In the genomic region with DNA sequence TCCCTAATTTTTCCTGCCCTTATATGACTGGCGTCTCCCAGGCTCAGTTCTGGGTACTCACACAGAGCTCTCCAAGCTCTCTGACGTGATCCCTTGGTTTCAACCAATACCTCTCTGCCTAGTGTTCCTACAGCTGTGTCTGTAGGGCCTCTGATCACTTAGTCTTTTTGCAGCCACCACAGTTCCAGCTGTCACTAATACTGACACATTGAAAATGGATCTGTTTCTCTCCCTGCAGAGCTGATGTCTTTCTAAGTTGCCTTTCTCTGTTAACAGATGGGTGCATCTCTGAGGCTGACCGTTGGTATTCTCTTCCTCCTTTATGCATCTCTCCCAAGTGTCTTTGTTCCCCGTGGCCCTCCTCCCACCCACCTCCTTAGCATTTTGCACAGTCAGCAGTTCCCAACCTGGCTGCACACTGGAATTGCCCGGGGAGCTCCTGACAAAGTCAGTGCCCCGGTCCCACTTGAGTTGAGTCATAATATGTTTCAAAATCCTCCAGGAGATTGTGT, we compare ENCODE assay signal across 8 cellular contexts.
DNase-seq lines count a peak whose midpoint lies in the region; ATAC-seq and TF ChIP-seq lines count a peak whose summit lies in the region.

No MANE protein-coding gene starts in this region.

- no peaks in the 10 kb centered on the region for H3K27me3 Mint-ChIP-seq in T-helper 2 cell treated with Interferon-gamma antibody and Interleukin-4, amounts not matched to agents 5 μg/mL and 100 μg/mL, for 36 hours (ENCODE audit: low read depth)
- no peaks in the 10 kb centered on the region for H3K27me3 Mint-ChIP-seq in activated naive CD4-positive, alpha-beta T cell treated with anti-CD3 and anti-CD28 coated beads for 36 hours (ENCODE audit: low read depth)

- peak; percentile 44 for ATAC-seq in GM21390 (IDR thresholded peaks at IDR 0.05; ENCODE audit: unreplicated experiment)

- H3K9me3 Mint-ChIP-seq in T-helper 2 cell treated with Interferon-gamma antibody and Interleukin-4, amounts not matched to agents 5 μg/mL and 100 μg/mL, for 36 hours: no peaks in the 10 kb centered on the region
- H3K9me3 Mint-ChIP-seq in activated naive CD4-positive, alpha-beta T cell treated with anti-CD3 and anti-CD28 coated beads for 36 hours: no peaks in the 10 kb centered on the region

- no peak overlapping the region for H3K4me3 Mint-ChIP-seq in T-helper 2 cell treated with Interferon-gamma antibody and Interleukin-4, amounts not matched to agents 5 μg/mL and 100 μg/mL, for 36 hours
- H3K4me3 Mint-ChIP-seq in activated naive CD4-positive, alpha-beta T cell treated with anti-CD3 and anti-CD28 coated beads for 36 hours: no peak overlapping the region

- H3K4me1 Mint-ChIP-seq in T-helper 2 cell treated with Interferon-gamma antibody and Interleukin-4, amounts not matched to agents 5 μg/mL and 100 μg/mL, for 36 hours (ENCODE audit: low read depth): peaks cover 26% of the 10 kb centered on the region
- H3K4me1 Mint-ChIP-seq in activated naive CD4-positive, alpha-beta T cell treated with anti-CD3 and anti-CD28 coated beads for 36 hours (ENCODE audit: low read depth): peaks cover 57% of the 10 kb centered on the region

- peak; percentile 92 for DNase-seq in LHCN-M2 (ENCODE audit: low read depth)
- DNase-seq in epithelial cell of esophagus (ENCODE audit: low read depth): peak; percentile 82
- DNase-seq in putamen (ENCODE audit: low spot score): peak; percentile 21
- no peak for DNase-seq in SIG-M5 (lab: John Stamatoyannopoulos, UW)
- no peak for DNase-seq in activated CD4-positive, alpha-beta T cell treated with anti-CD3 and anti-CD28 coated beads for 1 hour
- DNase-seq in T-helper 2 cell treated with Interferon-gamma antibody and Interleukin-4, amounts not matched to agents 5 μg/mL and 100 μg/mL, for 36 hours (ENCODE audit: low spot score): no peak
- DNase-seq in activated naive CD4-positive, alpha-beta T cell treated with anti-CD3 and anti-CD28 coated beads for 36 hours: no peak

- intact Hi-C loops in activated naive CD4-positive, alpha-beta T cell treated with anti-CD3 and anti-CD28 coated beads for 36 hours (cut with micrococcal nuclease): no loop called here

- peaks cover 2% of the 10 kb centered on the region for H3K36me3 Mint-ChIP-seq in T-helper 2 cell treated with Interferon-gamma antibody and Interleukin-4, amounts not matched to agents 5 μg/mL and 100 μg/mL, for 36 hours (ENCODE audit: low read depth)
- H3K36me3 Mint-ChIP-seq in activated naive CD4-positive, alpha-beta T cell treated with anti-CD3 and anti-CD28 coated beads for 36 hours (ENCODE audit: low read depth): peaks cover 2% of the 10 kb centered on the region

- CTCF ChIA-PET in activated naive CD4-positive, alpha-beta T cell treated with anti-CD3 and anti-CD28 coated beads for 36 hours (lab: Charles Lee): no interaction called here

- TF ChIP-seq CTCF in epithelial cell of esophagus (IDR thresholded peaks at IDR 0.05; ENCODE audit: insufficient read depth, low read depth, low read length, missing control alignments): no peak

- no peak overlapping the region for H3K27ac Mint-ChIP-seq in T-helper 2 cell treated with Interferon-gamma antibody and Interleukin-4, amounts not matched to agents 5 μg/mL and 100 μg/mL, for 36 hours
- H3K27ac Mint-ChIP-seq in activated naive CD4-positive, alpha-beta T cell treated with anti-CD3 and anti-CD28 coated beads for 36 hours: no peak overlapping the region

- H3K4me3 ChIP-seq in epithelial cell of esophagus (ENCODE audit: low read length): no peak overlapping the region

Comparison
In these comparisons a context has a peak if more than half of its experiments do, and no peak if none do; other contexts are left out.
1. DNase-seq: peak in LHCN-M2 (single experiment), epithelial cell of esophagus (single experiment) and putamen (single experiment); none in SIG-M5 (single experiment), activated CD4-positive, alpha-beta T cell treated with anti-CD3 and anti-CD28 coated beads for 1 hour (single experiment), T-helper 2 cell treated with Interferon-gamma antibody and Interleukin-4, amounts not matched to agents 5 μg/mL and 100 μg/mL, for 36 hours (single experiment) and activated naive CD4-positive, alpha-beta T cell treated with anti-CD3 and anti-CD28 coated beads for 36 hours (single experiment).